Comparison of ENCODE assay signal across 11 cellular contexts in the genomic region with DNA sequence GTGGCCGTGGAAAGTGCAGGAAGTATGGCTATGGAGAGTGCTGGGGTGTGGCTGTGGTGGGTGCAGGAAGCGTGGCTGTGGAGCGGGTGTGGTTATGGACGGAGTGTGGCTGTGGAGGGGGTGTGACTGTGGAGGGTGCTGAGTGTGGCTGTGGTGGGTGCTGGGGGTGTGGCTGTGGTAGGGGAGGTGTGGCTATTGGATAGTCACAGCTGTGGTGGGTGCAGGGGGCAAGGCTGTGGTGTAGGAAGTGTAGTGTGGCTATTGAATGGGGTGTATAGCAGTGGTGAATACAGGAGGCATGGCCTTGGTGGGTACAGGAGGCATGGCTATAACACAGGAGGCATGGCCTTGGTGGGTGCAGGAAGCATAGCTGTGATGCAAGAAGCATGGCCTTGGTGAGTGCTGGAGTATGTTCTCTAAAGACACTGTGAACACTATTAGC. TPM values are rescaled to one million over a fixed set of nuclear protein-coding genes. Genes with fewer than 3 reads are reported as not detected.
DNase-seq lines count a peak whose midpoint lies in the region; ATAC-seq and TF ChIP-seq lines count a peak whose summit lies in the region.
"Had no signal": no experiment of that assay in that cellular context is flagged by ENCODE, and none has a peak within 500 bp of the region (broad histone marks: within the 10 kb centered on the region; RNA-seq: fewer than 3 reads in every experiment).

No MANE protein-coding gene starts in this region.

- no peaks in the 10 kb centered on the region for H3K36me3 ChIP-seq in left lung
- no peaks in the 10 kb centered on the region for H3K36me3 ChIP-seq in upper lobe of left lung
- H3K36me3 ChIP-seq in tibial artery: no peaks in the 10 kb centered on the region

- 34 to 47% methylated on average over 4 of the region's 4 CpGs for WGBS in upper lobe of left lung, 2 donors

- H3K27me3 ChIP-seq in left lung (no peaks in the 10 kb centered on the region), upper lobe of left lung (no peaks in the 10 kb centered on the region), tibial artery (no peaks in the 10 kb centered on the region)

- no peak overlapping the region for H3K27ac ChIP-seq in left lung
- no peak overlapping the region for H3K27ac ChIP-seq in upper lobe of left lung
- H3K27ac ChIP-seq in tibial artery: no peak overlapping the region

- peak; percentile 29 for ATAC-seq in left lung
- peak; percentile 43 to 63 for ATAC-seq in upper lobe of left lung (ENCODE audit: low FRiP score in 2 of 2)
- no peak for ATAC-seq in HG03139 (IDR thresholded peaks at IDR 0.05; ENCODE audit: unreplicated experiment)

- H3K4me1 ChIP-seq in left lung (no peaks in the 10 kb centered on the region), upper lobe of left lung (peaks cover 0 to 10% (median 0%) of the 10 kb centered on the region in 4 donors), tibial artery (peaks cover 0 to 10% (median 6%) of the 10 kb centered on the region in 4 donors)

- intact Hi-C loops in left lung (cut with DNase I): no loop called here
- intact Hi-C loops in tibial artery (cut with DNase I; ENCODE audit: low total_unique reads): no loop called here

- DNase-seq in activated naive CD4-positive, alpha-beta T cell treated with Interleukin-2 at 50 U/mL for 16 hours: peak; percentile 3
- DNase-seq in activated naive CD4-positive, alpha-beta T cell treated with anti-CD3 and anti-CD28 coated beads, Interleukin-2, amount 50 U/mL, for 16 hours: no peak
- DNase-seq in UCSD-AML1 (lab: John Stamatoyannopoulos, UW; ENCODE audit: unreplicated experiment) (peak; percentile 28), left lung (no peak), upper lobe of left lung (peak in 1 of 2 donors; percentile 30), HK-2 (ENCODE audit: unreplicated experiment) (no peak), tibial artery (no peak)
- DNase-seq: AML-193 had no signal

- no peak for TF ChIP-seq POLR2A in upper lobe of left lung (IDR thresholded peaks at IDR 0.05)

- H3K4me3 ChIP-seq in left lung: no peak overlapping the region
- H3K4me3 ChIP-seq in upper lobe of left lung: no peak overlapping the region
- H3K4me3 ChIP-seq in tibial artery: no peak overlapping the region
- H3K4me3 ChIP-seq: smooth muscle cell had no signal

- TF ChIP-seq CTCF in left lung (IDR thresholded peaks at IDR 0.05): no peak
- no peak for TF ChIP-seq CTCF in upper lobe of left lung (IDR thresholded peaks at IDR 0.05)
- no peak for TF ChIP-seq CTCF in tibial artery (IDR thresholded peaks at IDR 0.05)

- no peak for TF ChIP-seq EP300 in upper lobe of left lung (IDR thresholded peaks at IDR 0.05)

- H3K9me3 ChIP-seq in left lung (no peaks in the 10 kb centered on the region), upper lobe of left lung (no peaks in the 10 kb centered on the region), tibial artery (no peaks in the 10 kb centered on the region)

RNA-seq across cellular contexts. Expression of a gene that starts 40.8 kb away (rescaled TPM):
- total RNA-seq in left lung: not detected
- total RNA-seq in upper lobe of left lung: not detected
- total RNA-seq: glomerular endothelial cell had no signal

Comparison
In these comparisons a context has a peak if more than half of its experiments do, and no peak if none do; other contexts are left out.
1. DNase-seq: peak in activated naive CD4-positive, alpha-beta T cell treated with Interleukin-2 at 50 U/mL for 16 hours (single experiment) and UCSD-AML1 (single experiment); none in activated naive CD4-positive, alpha-beta T cell treated with anti-CD3 and anti-CD28 coated beads, Interleukin-2, amount 50 U/mL, for 16 hours (single experiment), left lung (0 of 2), HK-2 (single experiment) and tibial artery (0 of 2).